Comparison of ENCODE assay signal across 1 cellular context in the genomic region with DNA sequence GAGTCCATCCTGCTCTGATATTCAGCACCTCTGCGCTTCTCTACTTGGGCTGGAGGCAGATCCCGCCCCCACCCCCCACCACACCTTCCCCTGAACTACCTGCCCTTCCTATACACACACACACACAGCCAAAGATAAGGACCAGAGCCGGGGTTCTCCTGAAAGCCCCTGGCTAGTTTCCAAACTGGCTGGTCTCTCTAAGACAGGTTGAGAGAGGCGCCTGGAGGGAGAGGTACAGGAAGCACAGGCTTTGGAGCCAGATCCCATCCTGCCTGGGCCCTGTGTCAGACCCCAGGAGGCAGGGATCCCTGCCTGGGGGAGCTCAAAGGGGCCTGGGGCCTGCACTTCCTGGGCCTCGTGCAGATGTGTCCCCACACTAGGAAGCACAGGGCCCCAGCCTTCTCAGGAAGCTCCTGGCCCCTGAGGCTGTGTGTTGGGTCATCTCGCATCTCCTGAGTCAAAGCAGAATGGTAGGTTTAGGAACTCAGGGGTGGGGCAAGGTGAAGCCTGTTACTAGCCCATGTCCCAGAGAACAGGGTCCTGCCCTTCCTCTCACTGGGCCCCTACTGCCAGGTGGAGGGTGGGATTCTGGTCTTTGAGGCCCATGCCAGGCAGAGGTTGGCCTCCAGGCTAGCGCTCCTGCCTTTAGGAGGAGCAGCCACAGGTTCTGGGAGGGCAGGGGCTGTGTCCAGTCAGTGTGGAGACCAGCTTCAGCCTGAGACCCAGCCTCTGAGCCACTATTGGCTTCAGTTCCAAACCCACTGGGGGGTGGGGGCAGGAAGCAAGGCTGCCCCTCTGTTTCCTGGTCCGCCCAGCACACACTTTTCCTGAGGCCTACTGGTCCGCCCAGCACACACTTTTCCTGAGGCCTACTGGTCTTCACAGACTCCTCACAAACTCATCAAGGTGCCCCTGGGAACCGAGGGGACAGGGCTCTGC.
TF ChIP-seq lines count a peak whose summit lies in the region.

No MANE protein-coding gene starts in this region.

TF ChIP-seq in K562, 482 proteins besides CTCF, POLR2A, EP300 and RAD21:
- TF ChIP-seq L3MBTL2 (IDR thresholded peaks at IDR 0.05) (no peak), NFIC (IDR thresholded peaks at IDR 0.05) (peak; percentile 47; the same call in 1 of the 2 replicates), E2F5 (CRISPR knock-in tag; IDR thresholded peaks at IDR 0.05) (no peak)
